ENCODE assay signal across 1 cellular context in genomic region chr10:29202541-29202940, GRCh38.
TF ChIP-seq lines count a peak whose summit lies in the region.

No MANE protein-coding gene starts in this region.

TF ChIP-seq in GM23338, 12 proteins besides CTCF, POLR2A, EP300 and RAD21:
- no peak for TF ChIP-seq CREB1 (CRISPR knock-in tag; IDR thresholded peaks at IDR 0.05; ENCODE audit: low read depth)
- no peak for TF ChIP-seq EZH2phosphoT487 (IDR thresholded peaks at IDR 0.05; ENCODE audit: unreplicated experiment)
- TF ChIP-seq EZH2 (IDR thresholded peaks at IDR 0.05; ENCODE audit: low read depth, unreplicated experiment), result no peak
- no peak for TF ChIP-seq STAT1 (IDR thresholded peaks at IDR 0.05; ENCODE audit: unreplicated experiment)
- TF ChIP-seq ETS1 (IDR thresholded peaks at IDR 0.05), result no peak
- TF ChIP-seq POLR2AphosphoS5 (IDR thresholded peaks at IDR 0.05; ENCODE audit: low read depth), result no peak
- TF ChIP-seq JUNB (IDR thresholded peaks at IDR 0.05; ENCODE audit: unreplicated experiment), result no peak
- TF ChIP-seq, protein P1, sequence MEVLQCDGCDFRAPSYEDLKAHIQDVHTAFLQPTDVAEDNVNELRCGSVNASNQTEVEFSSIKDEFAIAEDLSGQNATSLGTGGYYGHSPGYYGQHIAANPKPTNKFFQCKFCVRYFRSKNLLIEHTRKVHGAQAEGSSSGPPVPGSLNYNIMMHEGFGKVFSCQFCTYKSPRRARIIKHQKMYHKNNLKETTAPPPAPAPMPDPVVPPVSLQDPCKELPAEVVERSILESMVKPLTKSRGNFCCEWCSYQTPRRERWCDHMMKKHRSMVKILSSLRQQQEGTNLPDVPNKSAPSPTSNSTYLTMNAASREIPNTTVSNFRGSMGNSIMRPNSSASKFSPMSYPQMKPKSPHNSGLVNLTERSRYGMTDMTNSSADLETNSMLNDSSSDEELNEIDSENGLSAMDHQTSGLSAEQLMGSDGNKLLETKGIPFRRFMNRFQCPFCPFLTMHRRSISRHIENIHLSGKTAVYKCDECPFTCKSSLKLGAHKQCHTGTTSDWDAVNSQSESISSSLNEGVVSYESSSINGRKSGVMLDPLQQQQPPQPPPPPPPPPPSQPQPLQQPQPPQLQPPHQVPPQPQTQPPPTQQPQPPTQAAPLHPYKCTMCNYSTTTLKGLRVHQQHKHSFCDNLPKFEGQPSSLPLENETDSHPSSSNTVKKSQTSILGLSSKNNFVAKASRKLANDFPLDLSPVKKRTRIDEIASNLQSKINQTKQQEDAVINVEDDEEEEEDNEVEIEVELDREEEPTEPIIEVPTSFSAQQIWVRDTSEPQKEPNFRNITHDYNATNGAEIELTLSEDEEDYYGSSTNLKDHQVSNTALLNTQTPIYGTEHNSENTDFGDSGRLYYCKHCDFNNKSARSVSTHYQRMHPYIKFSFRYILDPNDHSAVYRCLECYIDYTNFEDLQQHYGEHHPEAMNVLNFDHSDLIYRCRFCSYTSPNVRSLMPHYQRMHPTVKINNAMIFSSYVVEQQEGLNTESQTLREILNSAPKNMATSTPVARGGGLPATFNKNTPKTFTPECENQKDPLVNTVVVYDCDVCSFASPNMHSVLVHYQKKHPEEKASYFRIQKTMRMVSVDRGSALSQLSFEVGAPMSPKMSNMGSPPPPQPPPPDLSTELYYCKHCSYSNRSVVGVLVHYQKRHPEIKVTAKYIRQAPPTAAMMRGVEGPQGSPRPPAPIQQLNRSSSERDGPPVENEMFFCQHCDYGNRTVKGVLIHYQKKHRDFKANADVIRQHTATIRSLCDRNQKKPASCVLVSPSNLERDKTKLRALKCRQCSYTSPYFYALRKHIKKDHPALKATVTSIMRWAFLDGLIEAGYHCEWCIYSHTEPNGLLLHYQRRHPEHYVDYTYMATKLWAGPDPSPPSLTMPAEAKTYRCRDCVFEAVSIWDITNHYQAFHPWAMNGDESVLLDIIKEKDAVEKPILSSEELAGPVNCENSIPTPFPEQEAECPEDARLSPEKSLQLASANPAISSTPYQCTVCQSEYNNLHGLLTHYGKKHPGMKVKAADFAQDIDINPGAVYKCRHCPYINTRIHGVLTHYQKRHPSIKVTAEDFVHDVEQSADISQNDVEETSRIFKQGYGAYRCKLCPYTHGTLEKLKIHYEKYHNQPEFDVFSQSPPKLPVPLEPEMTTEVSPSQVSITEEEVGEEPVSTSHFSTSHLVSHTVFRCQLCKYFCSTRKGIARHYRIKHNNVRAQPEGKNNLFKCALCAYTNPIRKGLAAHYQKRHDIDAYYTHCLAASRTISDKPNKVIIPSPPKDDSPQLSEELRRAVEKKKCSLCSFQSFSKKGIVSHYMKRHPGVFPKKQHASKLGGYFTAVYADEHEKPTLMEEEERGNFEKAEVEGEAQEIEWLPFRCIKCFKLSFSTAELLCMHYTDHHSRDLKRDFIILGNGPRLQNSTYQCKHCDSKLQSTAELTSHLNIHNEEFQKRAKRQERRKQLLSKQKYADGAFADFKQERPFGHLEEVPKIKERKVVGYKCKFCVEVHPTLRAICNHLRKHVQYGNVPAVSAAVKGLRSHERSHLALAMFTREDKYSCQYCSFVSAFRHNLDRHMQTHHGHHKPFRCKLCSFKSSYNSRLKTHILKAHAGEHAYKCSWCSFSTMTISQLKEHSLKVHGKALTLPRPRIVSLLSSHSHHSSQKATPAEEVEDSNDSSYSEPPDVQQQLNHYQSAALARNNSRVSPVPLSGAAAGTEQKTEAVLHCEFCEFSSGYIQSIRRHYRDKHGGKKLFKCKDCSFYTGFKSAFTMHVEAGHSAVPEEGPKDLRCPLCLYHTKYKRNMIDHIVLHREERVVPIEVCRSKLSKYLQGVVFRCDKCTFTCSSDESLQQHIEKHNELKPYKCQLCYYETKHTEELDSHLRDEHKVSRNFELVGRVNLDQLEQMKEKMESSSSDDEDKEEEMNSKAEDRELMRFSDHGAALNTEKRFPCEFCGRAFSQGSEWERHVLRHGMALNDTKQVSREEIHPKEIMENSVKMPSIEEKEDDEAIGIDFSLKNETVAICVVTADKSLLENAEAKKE (CRISPR knock-in tag; IDR thresholded peaks at IDR 0.05), result no peak
